Comparison of ENCODE assay signal across 25 cellular contexts in genomic region chr2:224210495-224211472, GRCh38.
A peak's percentile ranks its signal among the peaks of the same experiment; 100 is the strongest.
DNase-seq lines count a peak whose midpoint lies in the region; ATAC-seq, FAIRE-seq and TF ChIP-seq lines count a peak whose summit lies in the region.
"Had no signal": no experiment of that assay in that cellular context is flagged by ENCODE, and none has a peak within 500 bp of the region (broad histone marks: within the 10 kb centered on the region; RNA-seq: fewer than 3 reads in every experiment).

No MANE protein-coding gene starts in this region.

- no peaks in the 10 kb centered on the region for H3K79me1 ChIP-seq in H1 (ENCODE audit: low read depth, low read length)

- no peaks in the 10 kb centered on the region for H3K27me3 Mint-ChIP-seq in neural crest cell (ENCODE audit: low read depth)

- TF ChIP-seq POLR2A in H1 (IDR thresholded peaks at IDR 0.05; ENCODE audit: control extremely low read depth in 1 of 2, low read depth in 2 of 2, low read length in 2 of 2) = no peak
- TF ChIP-seq POLR2A in suprapubic skin (IDR thresholded peaks at IDR 0.05) = no peak

- no peak overlapping the region for H4K91ac ChIP-seq in H1 (replicated peaks; ENCODE audit: insufficient read length, low read length)

- H3K9me3 ChIP-seq in BLaER1 treated with 17β-estradiol and CSF1 and Interleukin-3, amounts not matched to agents 10 nM and 100 nM (replicated peaks in 1 of 11) = no peaks in the 10 kb centered on the region
- H3K9me3 ChIP-seq in H1 (ENCODE audit: insufficient read depth in 2 of 2, low read depth in 1 of 2, low read length in 1 of 2) = no peaks in the 10 kb centered on the region
- H3K9me3 ChIP-seq in suprapubic skin = no peaks in the 10 kb centered on the region
- H3K9me3 ChIP-seq: esophagus squamous epithelium, SJCRH30 had no signal

- H3K56ac ChIP-seq in H1 (replicated peaks; ENCODE audit: insufficient read length, low read depth, low read length) = no peak overlapping the region

- H4K8ac ChIP-seq in H1 (ENCODE audit: extremely low read depth, insufficient read depth, low read length) = no peak overlapping the region

- H3K79me2 ChIP-seq in H1 (ENCODE audit: control insufficient read depth in 1 of 2, insufficient read depth in 2 of 2, low read length in 2 of 2) = no peaks in the 10 kb centered on the region

- TF ChIP-seq EP300 in H1 (IDR thresholded peaks at IDR 0.05; ENCODE audit: borderline replicate concordance in 1 of 2, low read depth in 2 of 2, low read length in 2 of 2) (no peak), suprapubic skin (IDR thresholded peaks at IDR 0.05) (no peak)

- POLR2A ChIA-PET in H1 (lab: Charles Lee; ENCODE audit: partially characterized antibody) = no interaction called here

- no peak for FAIRE-seq in H1 (lab: Jason Lieb, UNC)

- H3K23ac ChIP-seq in H1 (ENCODE audit: insufficient read length) = no peak overlapping the region

- H3K14ac ChIP-seq in H1 (ENCODE audit: insufficient read length) = no peak overlapping the region

- H2AK5ac ChIP-seq in H1 (ENCODE audit: low read depth, low read length) = no peak overlapping the region

- H2BK15ac ChIP-seq in H1 (ENCODE audit: low read length) = no peak overlapping the region

- no peak overlapping the region for H3K4ac ChIP-seq in H1 (replicated peaks; ENCODE audit: insufficient read length, low read depth, low read length)

- H3K23me2 ChIP-seq in H1 (ENCODE audit: low read depth, low read length) = no peaks in the 10 kb centered on the region

- H3K36me3 Mint-ChIP-seq in neural crest cell (ENCODE audit: low read depth) = no peaks in the 10 kb centered on the region
- no peaks in the 10 kb centered on the region for H3K36me3 Mint-ChIP-seq in stimulated activated effector memory CD8-positive, alpha-beta T cell treated with anti-CD3 and anti-CD28 coated beads, Interleukin-12 subunit alpha, Interleukin-12 subunit beta, amount 100 ng/mL, for 72 hours
- H3K36me3 Mint-ChIP-seq: activated CD4-positive, alpha-beta memory T cell treated with anti-CD3 and anti-CD28 coated beads for 36 hours; memory B cell; natural killer cell had no signal

- peak overlapping the region; percentile 12 for H2BK120ac ChIP-seq in H1 (replicated peaks; ENCODE audit: low read depth, low read length)

- H3K27me3 ChIP-seq in BLaER1 treated with 17β-estradiol and CSF1 and Interleukin-3, amounts not matched to agents 10 nM and 100 nM = no peaks in the 10 kb centered on the region
- H3K27me3 ChIP-seq in H1 (replicated peaks in 1 of 4; ENCODE audit: control insufficient read depth in 3 of 4, extremely low read depth in 1 of 4, insufficient read depth in 3 of 4, low read length in 3 of 4) (no peaks in the 10 kb centered on the region), H7 (ENCODE audit: control insufficient read depth, insufficient read depth, low read length) (no peaks in the 10 kb centered on the region), suprapubic skin (no peaks in the 10 kb centered on the region)
- H3K27me3 ChIP-seq: brain microvascular endothelial cell, esophagus squamous epithelium, SJCRH30 had no signal

- no peak overlapping the region for H3K18ac ChIP-seq in H1 (ENCODE audit: extremely low read depth, low read length)

- TF ChIP-seq RAD21 in H1 (IDR thresholded peaks at IDR 0.05 in 1 of 2, conservative IDR thresholded peaks at IDR 0.05 in 1 of 2; ENCODE audit: low read depth in 2 of 2, low read length in 2 of 2) = no peak

- no peak overlapping the region for H4K5ac ChIP-seq in H1 (ENCODE audit: insufficient read length, low read depth, low read length)

- no peak overlapping the region; a peak in 1 of 20 replicates for H3K4me3 ChIP-seq in BLaER1 treated with 17β-estradiol and CSF1 and Interleukin-3, amounts not matched to agents 10 nM and 100 nM
- H3K4me3 ChIP-seq in H1 (ENCODE audit: extremely low read depth in 1 of 4, insufficient read depth in 2 of 4, low read depth in 3 of 4, low read length in 4 of 4) (no peak overlapping the region), H7 (ENCODE audit: insufficient read depth, low read depth, low read length) (no peak overlapping the region), suprapubic skin (no peak overlapping the region)
- H3K4me3 ChIP-seq: esophagus squamous epithelium, SJCRH30 had no signal

- no peak overlapping the region; a peak in 1 of 22 replicates for H3K9ac ChIP-seq in BLaER1 treated with 17β-estradiol and CSF1 and Interleukin-3, amounts not matched to agents 10 nM and 100 nM
- no peak overlapping the region for H3K9ac ChIP-seq in H1 (replicated peaks in 1 of 4; ENCODE audit: extremely low read depth in 1 of 4, low read depth in 3 of 4, low read length in 3 of 4)

- no peak overlapping the region for H2BK5ac ChIP-seq in H1 (ENCODE audit: low read depth, low read length)

- peak overlapping the region; percentile 43 for H3K4me3 Mint-ChIP-seq in neural crest cell
- no peak overlapping the region for H3K4me3 Mint-ChIP-seq in stimulated activated effector memory CD8-positive, alpha-beta T cell treated with anti-CD3 and anti-CD28 coated beads, Interleukin-12 subunit alpha, Interleukin-12 subunit beta, amount 100 ng/mL, for 72 hours
- H3K4me3 Mint-ChIP-seq: activated B cell treated with CpG ODN at 0.5 μM for 24 hours; activated CD4-positive, alpha-beta memory T cell treated with anti-CD3 and anti-CD28 coated beads for 36 hours; activated naive CD8-positive, alpha-beta T cell treated with anti-CD3 and anti-CD28 coated beads, Interleukin-2, amount 50 U/mL, for 24 hours; CD4-positive, alpha-beta T cell; memory B cell; natural killer cell had no signal

- no peak overlapping the region for H2BK12ac ChIP-seq in H1 (ENCODE audit: low read depth, low read length)

- H3K36me3 ChIP-seq in BLaER1 treated with 17β-estradiol and CSF1 and Interleukin-3, amounts not matched to agents 10 nM and 100 nM = no peaks in the 10 kb centered on the region
- no peaks in the 10 kb centered on the region for H3K36me3 ChIP-seq in H1 (ENCODE audit: control insufficient read depth in 2 of 4, insufficient read depth in 4 of 4, low read length in 3 of 4)
- H3K36me3 ChIP-seq in H7 (replicated peaks; ENCODE audit: control insufficient read depth, insufficient read depth, low read length) = no peaks in the 10 kb centered on the region
- no peaks in the 10 kb centered on the region for H3K36me3 ChIP-seq in suprapubic skin
- H3K36me3 ChIP-seq: brain microvascular endothelial cell, esophagus squamous epithelium had no signal

- no peak overlapping the region for H2AFZ ChIP-seq in H1 (ENCODE audit: low read length)

- H2BK20ac ChIP-seq in H1 (ENCODE audit: low read length) = no peak overlapping the region

- ATAC-seq in stimulated activated effector memory CD8-positive, alpha-beta T cell treated with anti-CD3 and anti-CD28 coated beads, Interleukin-12 subunit alpha, Interleukin-12 subunit beta, amount 100 ng/mL, for 72 hours = no peak
- ATAC-seq: activated naive CD8-positive, alpha-beta T cell treated with anti-CD3 and anti-CD28 coated beads, Interleukin-2, amount 50 U/mL, for 24 hours; left colon; natural killer cell had no signal

- WGBS in H1 (ENCODE audit: extremely low coverage in 1 of 2, insufficient coverage in 1 of 2, insufficient read length in 1 of 2, insufficient replicate concordance in 2 of 2, low coverage in 1 of 2, low lambda C conversion rate in 2 of 2, missing lambda C conversion rate in 1 of 2), 2 experiments = 79% methylated on average over 6 of the region's 6 CpGs; no CpG with 5 or more reads in 1 of the 2 experiments
- WGBS in suprapubic skin = 80% methylated on average over 6 of the region's 6 CpGs

- H3K27ac ChIP-seq in BLaER1 treated with 17β-estradiol and CSF1 and Interleukin-3, amounts not matched to agents 10 nM and 100 nM = peak overlapping the region in 9 of 11 experiments; percentile 5 to 65 (median 48); a peak in 16 of 22 replicates
- H3K27ac ChIP-seq in H1 (ENCODE audit: low read depth, low read length) = no peak overlapping the region
- no peak overlapping the region for H3K27ac ChIP-seq in suprapubic skin
- H3K27ac ChIP-seq: brain microvascular endothelial cell, esophagus squamous epithelium, SJCRH30 had no signal

- peaks cover 1% of the 10 kb centered on the region for H3K9me3 Mint-ChIP-seq in neural crest cell
- no peaks in the 10 kb centered on the region for H3K9me3 Mint-ChIP-seq in stimulated activated effector memory CD8-positive, alpha-beta T cell treated with anti-CD3 and anti-CD28 coated beads, Interleukin-12 subunit alpha, Interleukin-12 subunit beta, amount 100 ng/mL, for 72 hours
- H3K9me3 Mint-ChIP-seq: activated B cell treated with CpG ODN at 0.5 μM for 24 hours; activated CD4-positive, alpha-beta memory T cell treated with anti-CD3 and anti-CD28 coated beads for 36 hours; activated naive CD8-positive, alpha-beta T cell treated with anti-CD3 and anti-CD28 coated beads, Interleukin-2, amount 50 U/mL, for 24 hours; CD4-positive, alpha-beta T cell; memory B cell had no signal

- peak overlapping the region; percentile 88 for H3K27ac Mint-ChIP-seq in neural crest cell (ENCODE audit: unreplicated experiment)
- H3K27ac Mint-ChIP-seq in stimulated activated effector memory CD8-positive, alpha-beta T cell treated with anti-CD3 and anti-CD28 coated beads, Interleukin-12 subunit alpha, Interleukin-12 subunit beta, amount 100 ng/mL, for 72 hours = no peak overlapping the region
- H3K27ac Mint-ChIP-seq: activated B cell treated with CpG ODN at 0.5 μM for 24 hours; activated CD4-positive, alpha-beta memory T cell treated with anti-CD3 and anti-CD28 coated beads for 36 hours; activated naive CD8-positive, alpha-beta T cell treated with anti-CD3 and anti-CD28 coated beads, Interleukin-2, amount 50 U/mL, for 24 hours; CD4-positive, alpha-beta T cell; memory B cell; natural killer cell had no signal

- H4K20me1 ChIP-seq in BLaER1 treated with 17β-estradiol and CSF1 and Interleukin-3, amounts not matched to agents 10 nM and 100 nM = no peaks in the 10 kb centered on the region
- no peaks in the 10 kb centered on the region for H4K20me1 ChIP-seq in H1 (replicated peaks in 1 of 2; ENCODE audit: control insufficient read depth in 1 of 2, insufficient read depth in 2 of 2, low read length in 2 of 2)

- H3K4me1 Mint-ChIP-seq in neural crest cell = peaks cover 39% of the 10 kb centered on the region
- H3K4me1 Mint-ChIP-seq in stimulated activated effector memory CD8-positive, alpha-beta T cell treated with anti-CD3 and anti-CD28 coated beads, Interleukin-12 subunit alpha, Interleukin-12 subunit beta, amount 100 ng/mL, for 72 hours = no peaks in the 10 kb centered on the region
- H3K4me1 Mint-ChIP-seq: activated B cell treated with CpG ODN at 0.5 μM for 24 hours; activated naive CD8-positive, alpha-beta T cell treated with anti-CD3 and anti-CD28 coated beads, Interleukin-2, amount 50 U/mL, for 24 hours; memory B cell; natural killer cell had no signal

- CTCF ChIA-PET in H1 (lab: Charles Lee; ENCODE audit: partially characterized antibody) = interaction anchor here (0.6 to 2.7 kb wide), 6 partner anchors 23 to 307 kb away, joined by 3 to 6 read pairs (median 4); no protein-coding TSS in a partner anchor

- H3K4me1 ChIP-seq in BLaER1 treated with 17β-estradiol and CSF1 and Interleukin-3, amounts not matched to agents 10 nM and 100 nM = peaks cover 22 to 37% (median 28%) of the 10 kb centered on the region in 10 experiments
- H3K4me1 ChIP-seq in H1 (replicated peaks in 1 of 4; ENCODE audit: control insufficient read depth in 3 of 4, insufficient read depth in 4 of 4, low read length in 3 of 4) (peaks cover 0 to 4% (median 1%) of the 10 kb centered on the region in 4 experiments; a peak in 1 of 7 replicates), suprapubic skin (no peaks in the 10 kb centered on the region)
- H3K4me1 ChIP-seq: SJCRH30 had no signal

- H3K4me2 ChIP-seq in BLaER1 treated with 17β-estradiol and CSF1 and Interleukin-3, amounts not matched to agents 10 nM and 100 nM = peak overlapping the region; percentile 31 to 69 (median 57)
- H3K4me2 ChIP-seq in H1 (ENCODE audit: insufficient read depth in 1 of 2, low read depth in 2 of 2, low read length in 2 of 2) = no peak overlapping the region

- DNase-seq in M059J (ENCODE audit: low read depth) (peak; percentile 13), H1 (ENCODE audit: low read depth in 1 of 2, low spot score in 2 of 2) (no peak), neural crest cell (ENCODE audit: low read depth, low spot score) (no peak), NCI-H345 treated with DMSO at 0.1 percent for 48 hours (lab: John Stamatoyannopoulos, UW; ENCODE audit: unreplicated experiment) (no peak), H7 (no peak), suprapubic skin (ENCODE audit: low spot score in 2 of 2) (no peak)
- no peak for DNase-seq in stimulated activated effector memory CD8-positive, alpha-beta T cell treated with anti-CD3 and anti-CD28 coated beads, Interleukin-12 subunit alpha, Interleukin-12 subunit beta, amount 100 ng/mL, for 72 hours (ENCODE audit: low spot score in 2 of 2)
- DNase-seq: activated B cell treated with CpG ODN at 0.5 μM for 24 hours; activated CD4-positive, alpha-beta memory T cell treated with anti-CD3 and anti-CD28 coated beads for 36 hours; activated effector memory CD4-positive, alpha-beta T cell treated with anti-CD3 and anti-CD28 coated beads, Interleukin-2, amount 50 U/mL, for 16 hours; activated naive CD8-positive, alpha-beta T cell treated with anti-CD3 and anti-CD28 coated beads, Interleukin-2, amount 50 U/mL, for 24 hours; brain microvascular endothelial cell; CD4-positive, alpha-beta T cell; DMS153; effector memory CD4-positive, alpha-beta T cell; esophagus squamous epithelium; glutamatergic neuron; left colon; natural killer cell; NCI-H2081 treated with DMSO at 0.1 percent for 48 hours; NCI-H510A treated with DMSO at 0.1 percent for 48 hours; NK-92 treated with Interleukin-12 subunit alpha and Interleukin-12 subunit beta, amount 100 ng/mL, for 24 hours; SJCRH30 had no signal

- TF ChIP-seq CTCF in H1 (IDR thresholded peaks at IDR 0.05; ENCODE audit: control extremely low read depth in 1 of 3, insufficient read depth in 1 of 3, low read depth in 1 of 3, low read length in 3 of 3) = no peak
- TF ChIP-seq CTCF in neural crest cell (conservative IDR thresholded peaks at IDR 0.05) = no peak
- no peak for TF ChIP-seq CTCF in suprapubic skin (IDR thresholded peaks at IDR 0.05)

Comparison
In these comparisons a context has a peak if more than half of its experiments do, and no peak if none do; other contexts are left out.
1. H3K27ac ChIP-seq: peak in BLaER1 treated with 17β-estradiol and CSF1 and Interleukin-3, amounts not matched to agents 10 nM and 100 nM (9 of 11); none in H1 (single experiment) and suprapubic skin (single experiment).
2. H3K4me2 ChIP-seq: peak in BLaER1 treated with 17β-estradiol and CSF1 and Interleukin-3, amounts not matched to agents 10 nM and 100 nM (11 of 11); none in H1 (0 of 2).